Comparison of ENCODE assay signal across 19 cellular contexts in genomic region chr5:150791536-150791935, GRCh38. TPM values are rescaled to one million over a fixed set of nuclear protein-coding genes. Genes with fewer than 3 reads are reported as not detected.
DNase-seq lines count a peak whose midpoint lies in the region; ATAC-seq and TF ChIP-seq lines count a peak whose summit lies in the region.
"Had no signal": no experiment of that assay in that cellular context is flagged by ENCODE, and none has a peak within 500 bp of the region (broad histone marks: within the 10 kb centered on the region; RNA-seq: fewer than 3 reads in every experiment).

No MANE protein-coding gene starts in this region.

- H3K23me2 ChIP-seq in H9 (ENCODE audit: insufficient read length, low read depth, low read length, poor library complexity, severe bottlenecking) = no peaks in the 10 kb centered on the region

- no peak overlapping the region for H2BK120ac ChIP-seq in H9 (ENCODE audit: low read depth, low read length, poor library complexity, severe bottlenecking)

- no peak overlapping the region for H2BK12ac ChIP-seq in H9 (ENCODE audit: insufficient read length, low read depth, low read length)

- peaks cover 12% of the 10 kb centered on the region for H3K36me3 Mint-ChIP-seq in natural killer cell treated with Interleukin-12 subunit alpha and Interleukin-12 subunit beta and Interleukin-15 and Interleukin-18, amount 100 ng/mL, for 72 hours
- H3K36me3 Mint-ChIP-seq in natural killer cell = no peaks in the 10 kb centered on the region
- H3K36me3 Mint-ChIP-seq in activated T-helper 1 cell treated with anti-CD3 and anti-CD28 coated beads, Interleukin-12 subunit alpha, Interleukin-12 subunit beta, Interleukin-2, Interleukin-4 antibody, amounts not matched to agents 30 ng/mL and 10 ng/mL and 1 ng/mL, durations not matched to agents 14 hours and 24 hours and 36 hours (ENCODE audit: low read depth) = peaks cover 12% of the 10 kb centered on the region
- peaks cover 17 to 29% (median 28%) of the 10 kb centered on the region in 3 experiments; a peak in 6 of 7 replicates for H3K36me3 Mint-ChIP-seq in H9 (ENCODE audit: insufficient read depth in 1 of 3, low read depth in 3 of 3)

- H4K20me1 ChIP-seq in H9 (ENCODE audit: control insufficient read depth, insufficient read depth, insufficient read length) = no peaks in the 10 kb centered on the region

- TF ChIP-seq CTCF in natural killer cell (IDR thresholded peaks at IDR 0.05) (no peak), fibroblast of the aortic adventitia (IDR thresholded peaks at IDR 0.05; ENCODE audit: insufficient read depth, low read length) (no peak), H9 (conservative IDR thresholded peaks at IDR 0.05) (no peak)

- no peaks in the 10 kb centered on the region; the same call in 1 of the 2 replicates for H3K79me2 ChIP-seq in H9 (ENCODE audit: insufficient read depth, low read length)

- H3K18ac ChIP-seq in H9 (ENCODE audit: insufficient read length, low read depth, low read length) = no peak overlapping the region

- ATAC-seq in natural killer cell treated with Interleukin-12 subunit alpha and Interleukin-12 subunit beta and Interleukin-15 and Interleukin-18, amount 100 ng/mL, for 72 hours = no peak
- no peak for ATAC-seq in natural killer cell
- ATAC-seq: CD8-positive, alpha-beta T cell; GM12878; HepG2; psoas muscle had no signal

- H3K4me1 Mint-ChIP-seq in natural killer cell treated with Interleukin-12 subunit alpha and Interleukin-12 subunit beta and Interleukin-15 and Interleukin-18, amount 100 ng/mL, for 72 hours (ENCODE audit: low read depth in 2 of 2) = peaks cover 41 to 56% of the 10 kb centered on the region in 2 donors
- H3K4me1 Mint-ChIP-seq in natural killer cell = peaks cover 22 to 29% of the 10 kb centered on the region in 2 donors
- H3K4me1 Mint-ChIP-seq in activated T-helper 1 cell treated with anti-CD3 and anti-CD28 coated beads, Interleukin-12 subunit alpha, Interleukin-12 subunit beta, Interleukin-2, Interleukin-4 antibody, amounts not matched to agents 30 ng/mL and 10 ng/mL and 1 ng/mL, durations not matched to agents 14 hours and 24 hours and 36 hours (ENCODE audit: low read depth) = peaks cover 53% of the 10 kb centered on the region
- peaks cover 46 to 47% of the 10 kb centered on the region in 2 experiments for H3K4me1 Mint-ChIP-seq in H9

- intact Hi-C loops in natural killer cell (cut with micrococcal nuclease) = no loop called here
- intact Hi-C loops in activated T-helper 1 cell treated with anti-CD3 and anti-CD28 coated beads, Interleukin-12 subunit alpha, Interleukin-12 subunit beta, Interleukin-2, Interleukin-4 antibody, amounts not matched to agents 30 ng/mL and 10 ng/mL and 1 ng/mL, durations not matched to agents 14 hours and 24 hours and 36 hours (cut with micrococcal nuclease) = loop anchor here (2.0 to 5.0 kb wide), 4 partner anchors 91 to 421 kb away; partner anchors contain the start of gene RBM22

- peaks cover 7% of the 10 kb centered on the region; the same call in 1 of the 2 replicates for H3K4me1 ChIP-seq in H9 (ENCODE audit: insufficient read depth, low read length)

- no peak overlapping the region for H3K23ac ChIP-seq in H9 (ENCODE audit: insufficient read length, low read depth, low read length)

- no peak overlapping the region for H3K14ac ChIP-seq in H9 (ENCODE audit: insufficient read depth, low read length)

- no peak overlapping the region for H3K9ac ChIP-seq in H9 (ENCODE audit: extremely low read depth, insufficient read length, low read length)

- no peaks in the 10 kb centered on the region for H3K9me3 ChIP-seq in H9 (ENCODE audit: control insufficient read depth, low read depth, low read length)
- H3K9me3 ChIP-seq: esophagus muscularis mucosa, psoas muscle, transverse colon had no signal

- no peak for DNase-seq in natural killer cell treated with Interleukin-12 subunit alpha and Interleukin-12 subunit beta and Interleukin-15 and Interleukin-18, amount 100 ng/mL, for 72 hours (ENCODE audit: low spot score)
- DNase-seq in natural killer cell (no peak), fibroblast of the aortic adventitia (ENCODE audit: low read depth) (peak; percentile 50), NCI-H128 (lab: John Stamatoyannopoulos, UW; ENCODE audit: unreplicated experiment) (no peak), UCSD-AML1 (lab: John Stamatoyannopoulos, UW; ENCODE audit: unreplicated experiment) (no peak), H9 (no peak)
- no peak for DNase-seq in activated T-helper 1 cell treated with anti-CD3 and anti-CD28 coated beads, Interleukin-12 subunit alpha, Interleukin-12 subunit beta, Interleukin-2, Interleukin-4 antibody, amounts not matched to agents 30 ng/mL and 10 ng/mL and 1 ng/mL, durations not matched to agents 14 hours and 24 hours and 36 hours (ENCODE audit: low spot score)
- DNase-seq: CD8-positive, alpha-beta T cell; NCI-H1417 treated with DMSO at 0.1 percent for 48 hours; NCI-H526 treated with DMSO at 0.1 percent for 48 hours; psoas muscle; stimulated activated naive CD4-positive, alpha-beta T cell treated with Interleukin-2 at 50 U/mL for 16 hours; SW 1271; transverse colon had no signal

- no peak overlapping the region for H2AFZ ChIP-seq in H9 (ENCODE audit: low read length)

- no peak overlapping the region for H2BK20ac ChIP-seq in H9 (ENCODE audit: low read depth, low read length, poor library complexity, severe bottlenecking)

- H3K27me3 Mint-ChIP-seq in natural killer cell treated with Interleukin-12 subunit alpha and Interleukin-12 subunit beta and Interleukin-15 and Interleukin-18, amount 100 ng/mL, for 72 hours = no peaks in the 10 kb centered on the region
- H3K27me3 Mint-ChIP-seq in natural killer cell (ENCODE audit: low read depth in 2 of 2) = no peaks in the 10 kb centered on the region
- no peaks in the 10 kb centered on the region for H3K27me3 Mint-ChIP-seq in activated T-helper 1 cell treated with anti-CD3 and anti-CD28 coated beads, Interleukin-12 subunit alpha, Interleukin-12 subunit beta, Interleukin-2, Interleukin-4 antibody, amounts not matched to agents 30 ng/mL and 10 ng/mL and 1 ng/mL, durations not matched to agents 14 hours and 24 hours and 36 hours (ENCODE audit: insufficient read depth)
- no peaks in the 10 kb centered on the region for H3K27me3 Mint-ChIP-seq in H9 (ENCODE audit: low read depth)

- H2BK5ac ChIP-seq in H9 (ENCODE audit: insufficient read length, low read length) = no peak overlapping the region

- H3K27ac Mint-ChIP-seq in natural killer cell treated with Interleukin-12 subunit alpha and Interleukin-12 subunit beta and Interleukin-15 and Interleukin-18, amount 100 ng/mL, for 72 hours = peak overlapping the region; percentile 89 to 98
- H3K27ac Mint-ChIP-seq in natural killer cell (peak overlapping the region in 1 of 2 donors; percentile 82), H9 (no peak overlapping the region)
- peak overlapping the region; percentile 19 for H3K27ac Mint-ChIP-seq in activated T-helper 1 cell treated with anti-CD3 and anti-CD28 coated beads, Interleukin-12 subunit alpha, Interleukin-12 subunit beta, Interleukin-2, Interleukin-4 antibody, amounts not matched to agents 30 ng/mL and 10 ng/mL and 1 ng/mL, durations not matched to agents 14 hours and 24 hours and 36 hours
- H3K27ac Mint-ChIP-seq: CD8-positive, alpha-beta T cell had no signal

- H3K4me2 ChIP-seq in H9 (ENCODE audit: insufficient read depth, insufficient read length, low read length) = no peak overlapping the region

- H3T11ph ChIP-seq in H9 (ENCODE audit: low read length) = no peak overlapping the region

- no peak overlapping the region for H4K91ac ChIP-seq in H9 (ENCODE audit: insufficient read length, low read depth, low read length)

- H4K8ac ChIP-seq in H9 (replicated peaks; ENCODE audit: insufficient read length, low read depth, low read length) = no peak overlapping the region

- peaks cover 2% of the 10 kb centered on the region for H3K79me1 ChIP-seq in H9 (ENCODE audit: insufficient read depth, low read depth, low read length, poor library complexity, severe bottlenecking)

- H3K9me3 Mint-ChIP-seq in natural killer cell treated with Interleukin-12 subunit alpha and Interleukin-12 subunit beta and Interleukin-15 and Interleukin-18, amount 100 ng/mL, for 72 hours = peaks cover 4% of the 10 kb centered on the region
- H3K9me3 Mint-ChIP-seq in natural killer cell = no peaks in the 10 kb centered on the region
- H3K9me3 Mint-ChIP-seq in activated T-helper 1 cell treated with anti-CD3 and anti-CD28 coated beads, Interleukin-12 subunit alpha, Interleukin-12 subunit beta, Interleukin-2, Interleukin-4 antibody, amounts not matched to agents 30 ng/mL and 10 ng/mL and 1 ng/mL, durations not matched to agents 14 hours and 24 hours and 36 hours = no peaks in the 10 kb centered on the region
- H3K9me3 Mint-ChIP-seq in H9 = peaks cover 0 to 2% of the 10 kb centered on the region in 2 experiments; a peak in 1 of 5 replicates
- H3K9me3 Mint-ChIP-seq: CD8-positive, alpha-beta T cell; central memory CD8-positive, alpha-beta T cell had no signal

- no peak overlapping the region for H3K4me3 ChIP-seq in fibroblast of the aortic adventitia (ENCODE audit: low read depth, low read length)
- H3K4me3 ChIP-seq: esophagus muscularis mucosa, GM12878, psoas muscle, skin epidermis, transverse colon had no signal

- H3K56ac ChIP-seq in H9 (ENCODE audit: insufficient read length, low read depth, low read length) = no peak overlapping the region

- no peak overlapping the region for H2AK5ac ChIP-seq in H9 (ENCODE audit: insufficient read length, low read length)

- H3K4me3 Mint-ChIP-seq in natural killer cell treated with Interleukin-12 subunit alpha and Interleukin-12 subunit beta and Interleukin-15 and Interleukin-18, amount 100 ng/mL, for 72 hours = peak overlapping the region; percentile 43
- H3K4me3 Mint-ChIP-seq in natural killer cell = no peak overlapping the region
- no peak overlapping the region for H3K4me3 Mint-ChIP-seq in activated T-helper 1 cell treated with anti-CD3 and anti-CD28 coated beads, Interleukin-12 subunit alpha, Interleukin-12 subunit beta, Interleukin-2, Interleukin-4 antibody, amounts not matched to agents 30 ng/mL and 10 ng/mL and 1 ng/mL, durations not matched to agents 14 hours and 24 hours and 36 hours
- H3K4me3 Mint-ChIP-seq in H9 = no peak overlapping the region
- H3K4me3 Mint-ChIP-seq: CD8-positive, alpha-beta T cell; central memory CD8-positive, alpha-beta T cell had no signal

- H3K4ac ChIP-seq in H9 (ENCODE audit: low read depth, low read length) = no peak overlapping the region

- no peak overlapping the region for H2BK15ac ChIP-seq in H9 (ENCODE audit: low read depth, low read length)

- H4K5ac ChIP-seq in H9 (ENCODE audit: insufficient read length, low read depth, low read length) = no peak overlapping the region

- no peaks in the 10 kb centered on the region for H3K27me3 ChIP-seq in H9 (ENCODE audit: insufficient read depth, low read length)
- H3K27me3 ChIP-seq: esophagus muscularis mucosa, transverse colon had no signal

- H3K27ac ChIP-seq in H9 (ENCODE audit: insufficient read length, low read depth, low read length) = no peak overlapping the region
- H3K27ac ChIP-seq: esophagus muscularis mucosa, psoas muscle had no signal

RNA-seq across cellular contexts. Expression of gene SMIM3, which starts 13.0 kb away (rescaled TPM):
- 10 to 100 TPM; 24.5 to 30.4 TPM for total RNA-seq in natural killer cell treated with Interleukin-12 subunit alpha and Interleukin-12 subunit beta and Interleukin-15 and Interleukin-18, amount 100 ng/mL, for 72 hours
- 1 to 10 TPM; 7.0 to 9.4 (median 8.9) TPM for total RNA-seq in natural killer cell
- total RNA-seq in activated T-helper 1 cell treated with anti-CD3 and anti-CD28 coated beads, Interleukin-12 subunit alpha, Interleukin-12 subunit beta, Interleukin-2, Interleukin-4 antibody, amounts not matched to agents 30 ng/mL and 10 ng/mL and 1 ng/mL, durations not matched to agents 14 hours and 24 hours and 36 hours = 12.8 and 13.4 TPM in 2 replicates
- total RNA-seq in fibroblast of the aortic adventitia (ENCODE audit: low replicate concordance) = 15.0 and 61.8 TPM in 2 replicates
- 42.0 and 42.5 TPM in 2 replicates for total RNA-seq in H9 (2021)

RNA-seq across cellular contexts. Expression of gene DCTN4, which starts 32.7 kb away (rescaled TPM):
- total RNA-seq in natural killer cell treated with Interleukin-12 subunit alpha and Interleukin-12 subunit beta and Interleukin-15 and Interleukin-18, amount 100 ng/mL, for 72 hours = 10 to 100 TPM; 54.1 to 68.8 TPM
- 100 to 1,000 TPM in 1 of 3 donors, 10 to 100 TPM in 2; 90.0 to 108 (median 92.0) TPM for total RNA-seq in natural killer cell
- 42.3 and 46.4 TPM in 2 replicates for total RNA-seq in activated T-helper 1 cell treated with anti-CD3 and anti-CD28 coated beads, Interleukin-12 subunit alpha, Interleukin-12 subunit beta, Interleukin-2, Interleukin-4 antibody, amounts not matched to agents 30 ng/mL and 10 ng/mL and 1 ng/mL, durations not matched to agents 14 hours and 24 hours and 36 hours
- 38.5 and 73.9 TPM in 2 replicates for total RNA-seq in fibroblast of the aortic adventitia (ENCODE audit: low replicate concordance)
- 45.1 and 48.5 TPM in 2 replicates for total RNA-seq in H9 (2021)

RNA-seq across cellular contexts. Expression of gene IRGM, which starts 54.8 kb away (rescaled TPM):
- total RNA-seq in natural killer cell treated with Interleukin-12 subunit alpha and Interleukin-12 subunit beta and Interleukin-15 and Interleukin-18, amount 100 ng/mL, for 72 hours = 1 to 10 TPM; 1.5 to 2.2 TPM
- 1 to 10 TPM in 2 of 3 donors, under 1 TPM in 1; 0.85 to 5.7 (median 2.4) TPM for total RNA-seq in natural killer cell
- 0.96 and 1.4 TPM in 2 replicates for total RNA-seq in activated T-helper 1 cell treated with anti-CD3 and anti-CD28 coated beads, Interleukin-12 subunit alpha, Interleukin-12 subunit beta, Interleukin-2, Interleukin-4 antibody, amounts not matched to agents 30 ng/mL and 10 ng/mL and 1 ng/mL, durations not matched to agents 14 hours and 24 hours and 36 hours
- 0.09 TPM in 1 of 2 replicates, not detected in the other for total RNA-seq in fibroblast of the aortic adventitia (ENCODE audit: low replicate concordance)
- 0.13 and 0.37 TPM in 2 replicates for total RNA-seq in H9 (2021)
- total RNA-seq: esophagus muscularis mucosa, HepG2, psoas muscle had no signal

Comparison
In these comparisons a context has a peak if more than half of its experiments do, and no peak if none do; other contexts are left out.
1. H3K27ac Mint-ChIP-seq: peak in natural killer cell treated with Interleukin-12 subunit alpha and Interleukin-12 subunit beta and Interleukin-15 and Interleukin-18, amount 100 ng/mL, for 72 hours (2 of 2) and activated T-helper 1 cell treated with anti-CD3 and anti-CD28 coated beads, Interleukin-12 subunit alpha, Interleukin-12 subunit beta, Interleukin-2, Interleukin-4 antibody, amounts not matched to agents 30 ng/mL and 10 ng/mL and 1 ng/mL, durations not matched to agents 14 hours and 24 hours and 36 hours (single experiment); none in H9 (0 of 3).